10 cellular contexts compared by ENCODE assay signal in genomic region chr20:58458342-58459057, GRCh38. TPM values are rescaled to one million over a fixed set of nuclear protein-coding genes. Genes with fewer than 3 reads are reported as not detected.
DNase-seq lines count a peak whose midpoint lies in the region; ATAC-seq and TF ChIP-seq lines count a peak whose summit lies in the region.
"Had no signal": no experiment of that assay in that cellular context is flagged by ENCODE, and none has a peak within 500 bp of the region (broad histone marks: within the 10 kb centered on the region; RNA-seq: fewer than 3 reads in every experiment).

No MANE protein-coding gene starts in this region.

- H3K27me3 ChIP-seq in BE2C = no peaks in the 10 kb centered on the region
- no peaks in the 10 kb centered on the region for H3K27me3 ChIP-seq in heart left ventricle
- H3K27me3 ChIP-seq: stomach had no signal

- CTCF ChIA-PET in WTC11 (lab: Charles Lee) = interaction anchor here (1.2 to 1.8 kb wide), 3 partner anchors 11 to 211 kb away, joined by 3 to 5 read pairs (median 4); no protein-coding TSS in a partner anchor

- TF ChIP-seq CTCF in BE2C (IDR thresholded peaks at IDR 0.05; ENCODE audit: low read depth, low read length) (no peak), WTC11 (IDR thresholded peaks at IDR 0.05) (no peak), heart left ventricle (IDR thresholded peaks at IDR 0.05) (no peak)

- no peak for TF ChIP-seq POLR2A in heart left ventricle (IDR thresholded peaks at IDR 0.05)

- no peak overlapping the region for H3K4me3 Mint-ChIP-seq in WTC11
- H3K4me3 Mint-ChIP-seq: mesothelial cell of epicardium had no signal

- no peak overlapping the region for H3K27ac ChIP-seq in heart left ventricle
- H3K27ac ChIP-seq: stomach had no signal

- H3K9me3 Mint-ChIP-seq in WTC11 = peaks cover 15% of the 10 kb centered on the region

- peak; percentile 61 for DNase-seq in BE2C
- DNase-seq in WTC11 (ENCODE audit: low spot score) = no peak
- no peak for DNase-seq in HuH-7 (ENCODE audit: low spot score)
- DNase-seq in SKM-1 (lab: John Stamatoyannopoulos, UW; ENCODE audit: unreplicated experiment) = no peak
- DNase-seq in heart left ventricle = no peak
- no peak for DNase-seq in NCI-H146 treated with DMSO at 0.1 percent for 48 hours (lab: John Stamatoyannopoulos, UW; ENCODE audit: unreplicated experiment)
- DNase-seq: stomach had no signal

- WGBS in heart left ventricle, 4 donors = 87 to 93% (median 90%) methylated on average over 16 of the region's 16 CpGs

- no peak overlapping the region for H3K27ac Mint-ChIP-seq in WTC11
- H3K27ac Mint-ChIP-seq: mesothelial cell of epicardium had no signal

- H3K36me3 Mint-ChIP-seq in WTC11 = peaks cover 12% of the 10 kb centered on the region

- no peaks in the 10 kb centered on the region for H3K27me3 Mint-ChIP-seq in WTC11 (ENCODE audit: low read depth)

- H3K36me3 ChIP-seq in BE2C (no peaks in the 10 kb centered on the region), heart left ventricle (no peaks in the 10 kb centered on the region)
- H3K36me3 ChIP-seq: stomach had no signal

- intact Hi-C loops in heart left ventricle (cut with DNase I) = no loop called here

- H3K4me1 ChIP-seq in BE2C = peaks cover 42% of the 10 kb centered on the region
- H3K4me1 ChIP-seq in heart left ventricle = no peaks in the 10 kb centered on the region
- H3K4me1 ChIP-seq: stomach had no signal

- ATAC-seq in GM19324 (IDR thresholded peaks at IDR 0.05; ENCODE audit: low FRiP score, unreplicated experiment) (peak; percentile 88), HG03060 (IDR thresholded peaks at IDR 0.05; ENCODE audit: low read depth, unreplicated experiment) (peak; percentile 92), WTC11 (0 out of 2 replicates have a peak, but pooled peaks have one; percentile 38), heart left ventricle (no peak)

- H3K4me1 Mint-ChIP-seq in WTC11 = peaks cover 14% of the 10 kb centered on the region

- POLR2A ChIA-PET in WTC11 (lab: Charles Lee) = no interaction called here

- H3K9me3 ChIP-seq in BE2C = no peaks in the 10 kb centered on the region
- peaks cover 0 to 13% (median 0%) of the 10 kb centered on the region in 12 donors for H3K9me3 ChIP-seq in heart left ventricle

- H3K4me3 ChIP-seq in BE2C (ENCODE audit: low read depth, low read length) (no peak overlapping the region), heart left ventricle (no peak overlapping the region)
- H3K4me3 ChIP-seq: stomach had no signal

TF ChIP-seq in WTC11, 78 proteins besides CTCF, POLR2A, EP300 and RAD21 (continues in another document):
- TF ChIP-seq ZNF281 (CRISPR knock-in tag; IDR thresholded peaks at IDR 0.05) = no peak
- TF ChIP-seq KAT7 (CRISPR knock-in tag; IDR thresholded peaks at IDR 0.05; ENCODE audit: borderline replicate concordance) = no peak
- no peak for TF ChIP-seq NR2C2 (CRISPR knock-in tag; IDR thresholded peaks at IDR 0.05)
- TF ChIP-seq ZMAT4 (CRISPR knock-in tag; IDR thresholded peaks at IDR 0.05) = no peak
- TF ChIP-seq TEAD1 (CRISPR knock-in tag; IDR thresholded peaks at IDR 0.05) = no peak
- TF ChIP-seq AR (CRISPR knock-in tag; IDR thresholded peaks at IDR 0.05) = no peak
- TF ChIP-seq IRF1 (CRISPR knock-in tag; IDR thresholded peaks at IDR 0.05) = no peak
- no peak for TF ChIP-seq HMGA2 (CRISPR knock-in tag; IDR thresholded peaks at IDR 0.05)
- TF ChIP-seq ATF1 (CRISPR knock-in tag; IDR thresholded peaks at IDR 0.05) = no peak
- no peak for TF ChIP-seq TCF7 (CRISPR knock-in tag; IDR thresholded peaks at IDR 0.05; ENCODE audit: low read depth)
- no peak for TF ChIP-seq FOXJ3 (CRISPR knock-in tag; IDR thresholded peaks at IDR 0.05; ENCODE audit: borderline replicate concordance)
- TF ChIP-seq ZNF263 (CRISPR knock-in tag; IDR thresholded peaks at IDR 0.05; ENCODE audit: low read depth) = no peak
- TF ChIP-seq CREM (CRISPR knock-in tag; IDR thresholded peaks at IDR 0.05) = no peak
- no peak for TF ChIP-seq ZBTB43 (CRISPR knock-in tag; IDR thresholded peaks at IDR 0.05)
- no peak for TF ChIP-seq ESRRA (CRISPR knock-in tag; IDR thresholded peaks at IDR 0.05; ENCODE audit: borderline replicate concordance)
- no peak for TF ChIP-seq RORB (CRISPR knock-in tag; IDR thresholded peaks at IDR 0.05)
- no peak for TF ChIP-seq ZNF423 (CRISPR knock-in tag; IDR thresholded peaks at IDR 0.05)
- no peak for TF ChIP-seq TP53 (CRISPR knock-in tag; IDR thresholded peaks at IDR 0.05)
- no peak for TF ChIP-seq FOXP1 (CRISPR knock-in tag; IDR thresholded peaks at IDR 0.05; ENCODE audit: borderline replicate concordance)

RNA-seq across cellular contexts. Expression of gene APCDD1L, which starts 56.7 kb away (rescaled TPM):
- polyA plus RNA-seq in BE2C (2012; ENCODE audit: insufficient read depth, insufficient read length, low read depth) = 0.29 TPM
- 2.4 to 3.2 TPM (median 2.5 TPM) in 3 replicates for total RNA-seq in WTC11 (2021)
- total RNA-seq in heart left ventricle = 1 to 10 TPM in 2 of 9 donors, under 1 TPM in 6, not detected in 1; 0.24 to 1.1 (median 0.64) TPM
- under 1 TPM in 1 of 2 donors, not detected in 1; 0.37 TPM for polyA plus RNA-seq in heart left ventricle
- total RNA-seq: mesothelial cell of epicardium had no signal

Comparison
In these comparisons a context has a peak if more than half of its experiments do, and no peak if none do; other contexts are left out.
1. ATAC-seq: peak in GM19324 (single experiment), HG03060 (single experiment) and WTC11 (single experiment); none in heart left ventricle (0 of 4).